Comparison of ENCODE assay signal across 1 cellular context in the genomic region with DNA sequence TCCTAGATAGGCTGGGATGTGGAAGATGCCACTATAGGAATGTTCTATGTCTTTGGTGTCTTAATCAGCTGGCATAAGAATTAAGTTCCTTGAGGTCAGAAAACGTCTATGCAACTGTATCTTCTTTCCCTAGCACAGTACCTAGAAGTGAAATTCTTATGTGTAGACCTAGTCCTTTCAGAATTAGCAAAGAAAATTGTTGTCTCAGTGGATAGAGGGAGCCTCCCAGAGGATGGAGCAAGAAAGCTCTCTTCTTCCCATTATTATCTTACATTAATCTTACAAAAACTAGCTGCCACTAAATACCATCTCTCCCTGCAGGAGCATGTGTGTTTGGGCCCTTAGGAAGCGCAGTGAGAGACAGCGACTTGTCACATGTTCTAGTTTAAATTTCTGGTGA.
TF ChIP-seq lines count a peak whose summit lies in the region.

No MANE protein-coding gene starts in this region.

TF ChIP-seq in SK-N-SH treated with all-trans-retinoic acid at 6 μM for 48 hours, 23 proteins besides CTCF, POLR2A, EP300 and RAD21 (continued from another document):
- TF ChIP-seq, protein P1, sequence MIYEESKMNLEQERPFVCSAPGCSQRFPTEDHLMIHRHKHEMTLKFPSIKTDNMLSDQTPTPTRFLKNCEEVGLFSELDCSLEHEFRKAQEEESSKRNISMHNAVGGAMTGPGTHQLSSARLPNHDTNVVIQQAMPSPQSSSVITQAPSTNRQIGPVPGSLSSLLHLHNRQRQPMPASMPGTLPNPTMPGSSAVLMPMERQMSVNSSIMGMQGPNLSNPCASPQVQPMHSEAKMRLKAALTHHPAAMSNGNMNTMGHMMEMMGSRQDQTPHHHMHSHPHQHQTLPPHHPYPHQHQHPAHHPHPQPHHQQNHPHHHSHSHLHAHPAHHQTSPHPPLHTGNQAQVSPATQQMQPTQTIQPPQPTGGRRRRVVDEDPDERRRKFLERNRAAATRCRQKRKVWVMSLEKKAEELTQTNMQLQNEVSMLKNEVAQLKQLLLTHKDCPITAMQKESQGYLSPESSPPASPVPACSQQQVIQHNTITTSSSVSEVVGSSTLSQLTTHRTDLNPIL (CRISPR knock-in tag; IDR thresholded peaks at IDR 0.05; ENCODE audit: low read depth): no peak
- TF ChIP-seq, protein P2, sequence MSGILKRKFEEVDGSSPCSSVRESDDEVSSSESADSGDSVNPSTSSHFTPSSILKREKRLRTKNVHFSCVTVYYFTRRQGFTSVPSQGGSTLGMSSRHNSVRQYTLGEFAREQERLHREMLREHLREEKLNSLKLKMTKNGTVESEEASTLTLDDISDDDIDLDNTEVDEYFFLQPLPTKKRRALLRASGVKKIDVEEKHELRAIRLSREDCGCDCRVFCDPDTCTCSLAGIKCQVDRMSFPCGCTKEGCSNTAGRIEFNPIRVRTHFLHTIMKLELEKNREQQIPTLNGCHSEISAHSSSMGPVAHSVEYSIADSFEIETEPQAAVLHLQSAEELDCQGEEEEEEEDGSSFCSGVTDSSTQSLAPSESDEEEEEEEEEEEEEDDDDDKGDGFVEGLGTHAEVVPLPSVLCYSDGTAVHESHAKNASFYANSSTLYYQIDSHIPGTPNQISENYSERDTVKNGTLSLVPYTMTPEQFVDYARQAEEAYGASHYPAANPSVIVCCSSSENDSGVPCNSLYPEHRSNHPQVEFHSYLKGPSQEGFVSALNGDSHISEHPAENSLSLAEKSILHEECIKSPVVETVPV (CRISPR knock-in tag; IDR thresholded peaks at IDR 0.05): no peak
- TF ChIP-seq ZFP3 (CRISPR knock-in tag; IDR thresholded peaks at IDR 0.05) (no peak), PPARA (CRISPR knock-in tag; IDR thresholded peaks at IDR 0.05; ENCODE audit: borderline replicate concordance) (no peak), ZNF8 (CRISPR knock-in tag; IDR thresholded peaks at IDR 0.05) (no peak)
- TF ChIP-seq, protein P3, sequence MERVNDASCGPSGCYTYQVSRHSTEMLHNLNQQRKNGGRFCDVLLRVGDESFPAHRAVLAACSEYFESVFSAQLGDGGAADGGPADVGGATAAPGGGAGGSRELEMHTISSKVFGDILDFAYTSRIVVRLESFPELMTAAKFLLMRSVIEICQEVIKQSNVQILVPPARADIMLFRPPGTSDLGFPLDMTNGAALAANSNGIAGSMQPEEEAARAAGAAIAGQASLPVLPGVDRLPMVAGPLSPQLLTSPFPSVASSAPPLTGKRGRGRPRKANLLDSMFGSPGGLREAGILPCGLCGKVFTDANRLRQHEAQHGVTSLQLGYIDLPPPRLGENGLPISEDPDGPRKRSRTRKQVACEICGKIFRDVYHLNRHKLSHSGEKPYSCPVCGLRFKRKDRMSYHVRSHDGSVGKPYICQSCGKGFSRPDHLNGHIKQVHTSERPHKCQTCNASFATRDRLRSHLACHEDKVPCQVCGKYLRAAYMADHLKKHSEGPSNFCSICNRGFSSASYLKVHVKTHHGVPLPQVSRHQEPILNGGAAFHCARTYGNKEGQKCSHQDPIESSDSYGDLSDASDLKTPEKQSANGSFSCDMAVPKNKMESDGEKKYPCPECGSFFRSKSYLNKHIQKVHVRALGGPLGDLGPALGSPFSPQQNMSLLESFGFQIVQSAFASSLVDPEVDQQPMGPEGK (CRISPR knock-in tag; IDR thresholded peaks at IDR 0.05; ENCODE audit: borderline replicate concordance): no peak
- TF ChIP-seq, protein P4, sequence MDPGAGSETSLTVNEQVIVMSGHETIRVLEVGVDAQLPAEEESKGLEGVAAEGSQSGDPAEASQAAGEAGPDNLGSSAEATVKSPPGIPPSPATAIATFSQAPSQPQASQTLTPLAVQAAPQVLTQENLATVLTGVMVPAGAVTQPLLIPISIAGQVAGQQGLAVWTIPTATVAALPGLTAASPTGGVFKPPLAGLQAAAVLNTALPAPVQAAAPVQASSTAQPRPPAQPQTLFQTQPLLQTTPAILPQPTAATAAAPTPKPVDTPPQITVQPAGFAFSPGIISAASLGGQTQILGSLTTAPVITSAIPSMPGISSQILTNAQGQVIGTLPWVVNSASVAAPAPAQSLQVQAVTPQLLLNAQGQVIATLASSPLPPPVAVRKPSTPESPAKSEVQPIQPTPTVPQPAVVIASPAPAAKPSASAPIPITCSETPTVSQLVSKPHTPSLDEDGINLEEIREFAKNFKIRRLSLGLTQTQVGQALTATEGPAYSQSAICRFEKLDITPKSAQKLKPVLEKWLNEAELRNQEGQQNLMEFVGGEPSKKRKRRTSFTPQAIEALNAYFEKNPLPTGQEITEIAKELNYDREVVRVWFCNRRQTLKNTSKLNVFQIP (CRISPR knock-in tag; IDR thresholded peaks at IDR 0.05; ENCODE audit: borderline replicate concordance, low read depth): no peak
